13 cellular contexts compared by ENCODE assay signal in the genomic region with DNA sequence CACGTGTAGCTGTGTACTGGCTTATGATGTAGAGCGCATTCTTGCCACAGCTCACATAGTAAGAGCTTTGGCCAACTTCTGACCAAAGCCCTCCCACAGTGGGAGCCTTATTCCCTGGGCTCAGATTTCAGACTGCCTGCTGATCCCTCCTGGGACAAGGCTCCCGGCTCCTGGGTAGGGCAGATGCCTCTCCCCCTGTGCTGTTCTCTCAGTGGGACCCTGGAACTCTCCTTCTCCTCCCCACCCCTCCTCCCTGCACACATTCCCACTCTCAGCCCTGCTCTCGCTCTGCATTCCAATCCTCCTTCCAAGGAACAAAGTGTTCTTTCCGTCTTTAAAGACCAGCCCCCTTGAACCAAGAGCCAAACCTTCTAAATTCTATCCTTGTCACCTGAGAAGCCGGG. TPM values are rescaled to one million over a fixed set of nuclear protein-coding genes. Genes with fewer than 3 reads are reported as not detected.
DNase-seq lines count a peak whose midpoint lies in the region; ATAC-seq and TF ChIP-seq lines count a peak whose summit lies in the region.
"Had no signal": no experiment of that assay in that cellular context is flagged by ENCODE, and none has a peak within 500 bp of the region (broad histone marks: within the 10 kb centered on the region; RNA-seq: fewer than 3 reads in every experiment).

No MANE protein-coding gene starts in this region.

- H3K4me1 ChIP-seq in heart left ventricle, result peaks cover 0 to 88% (median 10%) of the 10 kb centered on the region in 12 donors
- no peaks in the 10 kb centered on the region for H3K4me1 ChIP-seq in body of pancreas

- no peak for TF ChIP-seq CTCF in heart left ventricle (IDR thresholded peaks at IDR 0.05)
- TF ChIP-seq CTCF in body of pancreas (IDR thresholded peaks at IDR 0.05), result no peak
- TF ChIP-seq CTCF in natural killer cell (IDR thresholded peaks at IDR 0.05), result no peak

- peaks cover 98 to 100% of the 10 kb centered on the region in 2 donors for H3K4me1 Mint-ChIP-seq in natural killer cell

- H3K4me3 Mint-ChIP-seq in natural killer cell, result peak overlapping the region; percentile 79

- no peaks in the 10 kb centered on the region for H3K9me3 Mint-ChIP-seq in natural killer cell

- intact Hi-C loops in heart left ventricle (cut with DNase I), result no loop called here
- intact Hi-C loops in cardiac septum (cut with DNase I), result no loop called here
- intact Hi-C loops in body of pancreas (cut with DNase I), result no loop called here
- intact Hi-C loops in natural killer cell (cut with micrococcal nuclease), result no loop called here
- intact Hi-C loops in head of caudate nucleus (cut with DNase I), result no loop called here

- H3K36me3 Mint-ChIP-seq in natural killer cell, result peaks cover 21% of the 10 kb centered on the region

- DNase-seq in heart left ventricle (no peak), cardiac septum (ENCODE audit: low spot score) (no peak), body of pancreas (no peak), natural killer cell (no peak), head of caudate nucleus (no peak), NCI-H345 (lab: John Stamatoyannopoulos, UW) (no peak), mesenteric fat pad (ENCODE audit: low spot score) (no peak), NCI-H2171 (lab: John Stamatoyannopoulos, UW) (no peak)
- DNase-seq: activated CD4-positive, alpha-beta T cell treated with anti-CD3 and anti-CD28 coated beads, Interleukin-2, amount 50 U/mL, for 4 hours; left lung; NCI-H1048 had no signal

- H3K27me3 ChIP-seq in heart left ventricle, result no peaks in the 10 kb centered on the region
- no peaks in the 10 kb centered on the region for H3K27me3 ChIP-seq in body of pancreas
- H3K27me3 ChIP-seq: left lung had no signal

- 56 to 72% (median 64%) methylated on average over 6 of the region's 6 CpGs for WGBS in heart left ventricle, 4 donors
- 44 to 48% methylated on average over 6 of the region's 6 CpGs for WGBS in body of pancreas, 2 donors

- H3K27ac Mint-ChIP-seq in natural killer cell, result peak overlapping the region; percentile 94 to 99

- no peaks in the 10 kb centered on the region for H3K27me3 Mint-ChIP-seq in natural killer cell (ENCODE audit: low read depth in 2 of 2)

- H3K27ac ChIP-seq in heart left ventricle, result peak overlapping the region in 4 of 12 donors; percentile 1 to 79 (median 24)
- H3K27ac ChIP-seq in body of pancreas, result no peak overlapping the region

- H3K36me3 ChIP-seq in heart left ventricle, result peaks cover 0 to 61% (median 0%) of the 10 kb centered on the region in 9 donors
- H3K36me3 ChIP-seq in body of pancreas (replicated peaks in 1 of 2; ENCODE audit: insufficient read depth in 1 of 2, low read depth in 2 of 2), result no peaks in the 10 kb centered on the region

- no peak overlapping the region for H3K4me3 ChIP-seq in heart left ventricle
- H3K4me3 ChIP-seq in body of pancreas, result no peak overlapping the region

- peak; percentile 26 to 57 (median 47) for ATAC-seq in heart left ventricle
- peak; percentile 56 for ATAC-seq in body of pancreas
- no peak for ATAC-seq in natural killer cell
- ATAC-seq: left lung had no signal

- H3K9me3 ChIP-seq in heart left ventricle (peaks cover 0 to 22% (median 0%) of the 10 kb centered on the region in 12 donors), body of pancreas (peaks cover 0 to 6% (median 0%) of the 10 kb centered on the region in 3 donors)

- TF ChIP-seq POLR2A in heart left ventricle (IDR thresholded peaks at IDR 0.05) (no peak), body of pancreas (IDR thresholded peaks at IDR 0.05) (no peak)

RNA-seq across cellular contexts. Expression of a gene that starts 17.5 kb away (rescaled TPM):
- total RNA-seq in heart left ventricle (10 to 100 TPM in 2 of 9 donors, 1 to 10 TPM in 7; 2.8 to 73.7 (median 6.1) TPM), cardiac septum (6.2 TPM), body of pancreas (1 to 10 TPM; 1.6 to 2.6 TPM), natural killer cell (100 to 1,000 TPM; 376 to 488 (median 450) TPM), mesenteric fat pad (52.4 TPM)
- 1 to 10 TPM; 2.2 to 3.1 TPM for polyA plus RNA-seq in heart left ventricle
- total RNA-seq: renal cortical epithelial cell had no signal
- polyA plus RNA-seq: BJ had no signal

RNA-seq across cellular contexts. Expression of a gene that starts 47.3 kb away (rescaled TPM):
- total RNA-seq in heart left ventricle, result not detected
- not detected for polyA plus RNA-seq in heart left ventricle
- not detected for total RNA-seq in cardiac septum
- total RNA-seq in body of pancreas, result not detected
- not detected for total RNA-seq in natural killer cell
- total RNA-seq in mesenteric fat pad, result not detected
- total RNA-seq: left lung, renal cortical epithelial cell had no signal
- polyA plus RNA-seq: BJ had no signal

Comparison
In these comparisons a context has a peak if more than half of its experiments do, and no peak if none do; other contexts are left out.
1. ATAC-seq: peak in heart left ventricle (4 of 4) and body of pancreas (single experiment); none in natural killer cell (0 of 3).